In genomic region chr14:89391556-89391955, GRCh38 we compare ENCODE assay signal across 22 cellular contexts. TPM values are rescaled to one million over a fixed set of nuclear protein-coding genes. Genes with fewer than 3 reads are reported as not detected.
A peak's percentile ranks its signal among the peaks of the same experiment; 100 is the strongest.
DNase-seq lines count a peak whose midpoint lies in the region; ATAC-seq, FAIRE-seq and TF ChIP-seq lines count a peak whose summit lies in the region.
"Had no signal": no experiment of that assay in that cellular context is flagged by ENCODE, and none has a peak within 500 bp of the region (broad histone marks: within the 10 kb centered on the region; RNA-seq: fewer than 3 reads in every experiment).

No MANE protein-coding gene starts in this region.

- no TSS peak for BruUV-seq in HepG2 (replicated peaks; lab: Mats Ljungman, UMichigan)

- peaks cover 89% of the 10 kb centered on the region for H3K79me2 ChIP-seq in HepG2 (ENCODE audit: insufficient read depth, low read length)

- H3K9me3 ChIP-seq in HepG2 (ENCODE audit: low read length): no peaks in the 10 kb centered on the region
- H3K9me3 ChIP-seq in right lobe of liver: no peaks in the 10 kb centered on the region
- no peaks in the 10 kb centered on the region for H3K9me3 ChIP-seq in esophagus muscularis mucosa
- H3K9me3 ChIP-seq in sigmoid colon: no peaks in the 10 kb centered on the region
- H3K9me3 ChIP-seq: MG63 had no signal

- POLR2A ChIA-PET in HepG2 (lab: Yijun Ruan, JAX): no interaction called here

- H3K4me3 ChIP-seq in HepG2 (replicated peaks in 1 of 3; ENCODE audit: insufficient read depth in 1 of 3, low read depth in 2 of 3, low read length in 3 of 3) (no peak overlapping the region; a peak in 2 of 6 replicates), right lobe of liver (no peak overlapping the region), esophagus muscularis mucosa (no peak overlapping the region), sigmoid colon (no peak overlapping the region)
- H3K4me3 ChIP-seq: MG63 had no signal

- H3K36me3 ChIP-seq in HepG2 (replicated peaks in 1 of 2; ENCODE audit: control insufficient read depth in 1 of 2, insufficient read depth in 2 of 2, low read length in 2 of 2) (peaks cover 9 to 32% of the 10 kb centered on the region in 2 experiments), right lobe of liver (no peaks in the 10 kb centered on the region), esophagus muscularis mucosa (no peaks in the 10 kb centered on the region), sigmoid colon (no peaks in the 10 kb centered on the region)
- H3K36me3 ChIP-seq: MG63 had no signal

- H3K9ac ChIP-seq in HepG2 (ENCODE audit: insufficient read depth, low read depth, low read length): peak overlapping the region; percentile 60

- no peak for TF ChIP-seq EP300 in HepG2 (IDR thresholded peaks at IDR 0.05; ENCODE audit: low read depth in 2 of 2, low read length in 2 of 2)
- TF ChIP-seq EP300 in HepG2 (CRISPR knock-in tag; IDR thresholded peaks at IDR 0.05; ENCODE audit: borderline replicate concordance): no peak
- no peak for TF ChIP-seq EP300 in esophagus muscularis mucosa (IDR thresholded peaks at IDR 0.05)
- TF ChIP-seq EP300 in sigmoid colon (IDR thresholded peaks at IDR 0.05): no peak

- H3K27me3 ChIP-seq in HepG2 (ENCODE audit: control insufficient read depth in 1 of 2, insufficient read depth in 2 of 2, low read length in 2 of 2): no peaks in the 10 kb centered on the region
- no peaks in the 10 kb centered on the region for H3K27me3 ChIP-seq in right lobe of liver
- H3K27me3 ChIP-seq in esophagus muscularis mucosa: no peaks in the 10 kb centered on the region
- no peaks in the 10 kb centered on the region for H3K27me3 ChIP-seq in sigmoid colon
- H3K27me3 ChIP-seq: MG63 had no signal

- peaks cover 4% of the 10 kb centered on the region for H4K20me1 ChIP-seq in HepG2 (ENCODE audit: insufficient read depth, low read length)

- peaks cover 21% of the 10 kb centered on the region for H3K4me1 Mint-ChIP-seq in T-helper 2 cell treated with Interferon-gamma antibody and Interleukin-4, amounts not matched to agents 5 μg/mL and 100 μg/mL, for 36 hours (ENCODE audit: low read depth)

- H3K27me3 Mint-ChIP-seq in T-helper 2 cell treated with Interferon-gamma antibody and Interleukin-4, amounts not matched to agents 5 μg/mL and 100 μg/mL, for 36 hours (ENCODE audit: low read depth): no peaks in the 10 kb centered on the region
- H3K27me3 Mint-ChIP-seq: CD4-positive, CD25-positive, alpha-beta regulatory T cell had no signal

- peaks cover 98% of the 10 kb centered on the region for H3K4me1 ChIP-seq in HepG2 (ENCODE audit: insufficient read depth, low read length)
- H3K4me1 ChIP-seq in right lobe of liver: peaks cover 0 to 11% (median 0%) of the 10 kb centered on the region in 4 donors
- peaks cover 44 to 93% (median 86%) of the 10 kb centered on the region in 4 donors for H3K4me1 ChIP-seq in esophagus muscularis mucosa
- peaks cover 2 to 73% (median 49%) of the 10 kb centered on the region in 4 donors for H3K4me1 ChIP-seq in sigmoid colon

- no peak for TF ChIP-seq POLR2A in HepG2 (IDR thresholded peaks at IDR 0.05; ENCODE audit: insufficient read depth in 1 of 2, low read depth in 2 of 2, low read length in 2 of 2)
- no peak for TF ChIP-seq POLR2A in right lobe of liver (IDR thresholded peaks at IDR 0.05)
- no peak for TF ChIP-seq POLR2A in esophagus muscularis mucosa (IDR thresholded peaks at IDR 0.05; ENCODE audit: low read depth)
- TF ChIP-seq POLR2A in sigmoid colon (IDR thresholded peaks at IDR 0.05): no peak

- no peak overlapping the region for H2AFZ ChIP-seq in HepG2 (ENCODE audit: low read length)

- intact Hi-C loops in HepG2 (cut with micrococcal nuclease; ENCODE audit: unreplicated experiment) (loop anchor here (1.0 to 2.0 kb wide), 2 partner anchors 41 to 149 kb away; no protein-coding TSS in a partner anchor), right lobe of liver (cut with DNase I) (no loop called here), esophagus muscularis mucosa (cut with DNase I) (no loop called here), sigmoid colon (cut with DNase I) (no loop called here)

- no peak for TF ChIP-seq RAD21 in HepG2 (CRISPR knock-in tag; IDR thresholded peaks at IDR 0.05)

- WGBS in HepG2 (ENCODE audit: low lambda C conversion rate): 86% methylated on average over 2 of the region's 8 CpGs
- WGBS in right lobe of liver (ENCODE audit: insufficient coverage, low coverage, low lambda C conversion rate, missing lambda C conversion rate): 55% methylated on average over 2 of the region's 8 CpGs
- WGBS in esophagus muscularis mucosa: 95% methylated on average over 8 of the region's 8 CpGs
- 87 to 95% methylated on average over 8 of the region's 8 CpGs for WGBS in sigmoid colon, 2 donors

- H3K4me3 Mint-ChIP-seq in T-helper 2 cell treated with Interferon-gamma antibody and Interleukin-4, amounts not matched to agents 5 μg/mL and 100 μg/mL, for 36 hours: no peak overlapping the region

- no peak overlapping the region for H3K27ac Mint-ChIP-seq in T-helper 2 cell treated with Interferon-gamma antibody and Interleukin-4, amounts not matched to agents 5 μg/mL and 100 μg/mL, for 36 hours
- H3K27ac Mint-ChIP-seq: CD4-positive, CD25-positive, alpha-beta regulatory T cell had no signal

- in situ Hi-C loops in HepG2 (cut with HindIII; ENCODE audit: extremely low pct_ligation_motif_present, low pct_unique_long_range_greater_than_20kb): no loop called here

- H3K27ac ChIP-seq in HepG2 (ENCODE audit: extremely low read length, insufficient read depth, low read length) (peak overlapping the region; percentile 87), right lobe of liver (no peak overlapping the region), esophagus muscularis mucosa (replicated peaks in 1 of 4) (peak overlapping the region; percentile 52 to 70 (median 62)), sigmoid colon (peak overlapping the region in 1 of 4 donors; percentile 58)
- H3K27ac ChIP-seq: RWPE1 had no signal

- CTCF ChIA-PET in HepG2 (lab: Yijun Ruan, JAX; ENCODE audit: low intra/inter-chr PET ratio, low total read pairs): no interaction called here

- H3K36me3 Mint-ChIP-seq in T-helper 2 cell treated with Interferon-gamma antibody and Interleukin-4, amounts not matched to agents 5 μg/mL and 100 μg/mL, for 36 hours (ENCODE audit: low read depth): peaks cover 13% of the 10 kb centered on the region

- ATAC-seq in HepG2: peak; percentile 43
- no peak for ATAC-seq in right lobe of liver
- no peak for ATAC-seq in GM21447 (IDR thresholded peaks at IDR 0.05; ENCODE audit: unreplicated experiment)
- ATAC-seq: HCT116, Panc1 had no signal

- H3K4me2 ChIP-seq in HepG2 (ENCODE audit: low read depth, low read length): peak overlapping the region; percentile 71

- DNase-seq in HepG2 (ENCODE audit: low spot score) (no peak), right lobe of liver (no peak), esophagus muscularis mucosa (ENCODE audit: extremely low spot score) (no peak), sigmoid colon (peak; percentile 39), NCI-H187 treated with DMSO at 0.1 percent for 48 hours (lab: John Stamatoyannopoulos, UW) (no peak)
- no peak for DNase-seq in T-helper 2 cell treated with Interferon-gamma antibody and Interleukin-4, amounts not matched to agents 5 μg/mL and 100 μg/mL, for 36 hours (ENCODE audit: low spot score)
- DNase-seq: CD4-positive, CD25-positive, alpha-beta regulatory T cell; GOT3; KBM-7; MG63; NCI-H1105 treated with DMSO at 0.1 percent for 48 hours; NCI-H146; NCI-H2029 treated with DMSO at 0.1 percent for 48 hours; NCI-H2227 treated with DMSO at 0.1 percent for 48 hours; NCI-H526 treated with DMSO at 0.1 percent for 48 hours; SHP77 had no signal

- H3K9me3 Mint-ChIP-seq in T-helper 2 cell treated with Interferon-gamma antibody and Interleukin-4, amounts not matched to agents 5 μg/mL and 100 μg/mL, for 36 hours: no peaks in the 10 kb centered on the region
- H3K9me3 Mint-ChIP-seq: CD4-positive, CD25-positive, alpha-beta regulatory T cell had no signal

- FAIRE-seq in HepG2 (lab: Jason Lieb, UNC): no peak
- FAIRE-seq: D721Med, HTR-8/SVneo had no signal

- TF ChIP-seq CTCF in HepG2 (CRISPR knock-in tag; IDR thresholded peaks at IDR 0.05) (no peak), right lobe of liver (IDR thresholded peaks at IDR 0.05) (no peak), esophagus muscularis mucosa (IDR thresholded peaks at IDR 0.05) (no peak), sigmoid colon (IDR thresholded peaks at IDR 0.05) (no peak)

TF ChIP-seq in HepG2, 621 proteins besides CTCF, POLR2A, EP300 and RAD21 (continues in another document):
- TF ChIP-seq ZFP90 (CRISPR knock-in tag; IDR thresholded peaks at IDR 0.05; ENCODE audit: borderline replicate concordance): 0 out of 2 replicates have a peak, but pooled peaks have one; percentile 11
- TF ChIP-seq HMG20A (CRISPR knock-in tag; IDR thresholded peaks at IDR 0.05; ENCODE audit: borderline replicate concordance): no peak

RNA-seq across cellular contexts. Expression of gene FOXN3, which starts 25.5 kb away (rescaled TPM):
- total RNA-seq in HepG2 (2016; rRNA removed; fragmentation: Illumina TruSeq; extraction: Trizol) (32.4 and 42.4 TPM in 2 replicates), right lobe of liver (10 to 100 TPM; 41.5 to 74.2 (median 55.8) TPM), esophagus muscularis mucosa (100 to 1,000 TPM; 114 to 180 (median 145) TPM), sigmoid colon (100 to 1,000 TPM; 104 to 146 (median 113) TPM)
- total RNA-seq in HepG2 (2016; cell fraction: cytosol; rRNA removed; fragmentation: Illumina TruSeq; extraction: Trizol; ENCODE audit: low read depth): 21.8 and 24.1 TPM in 2 replicates
- total RNA-seq in HepG2 (2016; cell fraction: insoluble cytoplasmic fraction; rRNA removed; fragmentation: Illumina TruSeq; extraction: Trizol): 31.8 and 34.4 TPM in 2 replicates
- 34.0 and 40.7 TPM in 2 replicates for total RNA-seq in HepG2 (2016; cell fraction: membrane; rRNA removed; fragmentation: Illumina TruSeq; extraction: Trizol)
- total RNA-seq in HepG2 (2016; cell fraction: nucleus; rRNA removed; fragmentation: Illumina TruSeq; extraction: Trizol): 56.5 and 60.0 TPM in 2 replicates
- polyA plus RNA-seq in HepG2 (2011; rRNA removed) (64.7 and 70.2 TPM in 2 replicates), sigmoid colon (10 to 100 TPM; 24.6 to 33.6 (median 25.7) TPM)
- 47.5 and 57.5 TPM in 2 replicates for polyA plus RNA-seq in HepG2 (2011; cell fraction: cytosol; rRNA removed)
- polyA plus RNA-seq in HepG2 (2011; cell fraction: nucleus; rRNA removed): 59.1 and 68.8 TPM in 2 replicates
- polyA plus RNA-seq in HepG2 (2012): 75.4 and 83.5 TPM in 2 replicates
- 12.3 and 14.4 TPM in 2 replicates for polyA plus RNA-seq in HepG2 (2016; cell fraction: cytosol; fragmentation: Illumina TruSeq; extraction: Trizol; ENCODE audit: low read depth)
- polyA plus RNA-seq in HepG2 (2016; cell fraction: insoluble cytoplasmic fraction; fragmentation: Illumina TruSeq; extraction: Trizol; ENCODE audit: low read depth): 34.1 and 37.2 TPM in 2 replicates
- 22.0 and 25.1 TPM in 2 replicates for polyA plus RNA-seq in HepG2 (2016; cell fraction: membrane; fragmentation: Illumina TruSeq; extraction: Trizol; ENCODE audit: low read depth)
- polyA plus RNA-seq in HepG2 (2016; cell fraction: nucleus; fragmentation: Illumina TruSeq; extraction: Trizol; ENCODE audit: insufficient read depth, low read depth): 26.9 and 29.4 TPM in 2 replicates
- 33.5 and 214 TPM in 2 replicates for polyA minus RNA-seq in HepG2 (2011; rRNA and poly(A)+ RNA removed; ENCODE audit: low replicate concordance)
- 84.8 and 100 TPM in 2 replicates for polyA minus RNA-seq in HepG2 (2011; cell fraction: cytosol; rRNA and poly(A)+ RNA removed)
- 187 and 226 TPM in 2 replicates for polyA minus RNA-seq in HepG2 (2011; cell fraction: nucleus; rRNA and poly(A)+ RNA removed)

Comparison
In these comparisons a context has a peak if more than half of its experiments do, and no peak if none do; other contexts are left out.
1. H3K27ac ChIP-seq: peak in HepG2 (single experiment) and esophagus muscularis mucosa (4 of 4); none in right lobe of liver (0 of 3).